ENCODE assay signal across 19 cellular contexts in the genomic region with DNA sequence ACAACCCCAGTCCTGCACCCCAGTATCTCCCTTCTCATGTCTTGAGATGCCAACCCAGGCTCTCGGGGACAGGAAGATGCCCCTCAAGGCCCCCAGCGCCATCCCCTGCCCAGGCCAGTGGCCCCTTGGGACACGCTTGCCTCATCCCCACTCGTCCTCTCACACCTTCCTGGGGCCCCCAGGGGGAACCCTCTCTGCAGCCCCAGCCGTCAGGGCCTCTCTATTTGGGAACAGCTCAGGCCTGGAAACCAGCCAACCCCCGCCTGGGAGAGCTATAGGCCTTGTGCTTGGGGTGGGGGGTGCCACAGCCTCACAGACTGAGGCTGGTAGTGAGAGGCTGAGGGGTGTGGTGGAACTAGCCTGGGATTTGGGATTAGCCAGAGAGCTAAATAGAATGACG. TPM values are rescaled to one million over a fixed set of nuclear protein-coding genes. Genes with fewer than 3 reads are reported as not detected.
A peak's percentile ranks its signal among the peaks of the same experiment; 100 is the strongest.
DNase-seq lines count a peak whose midpoint lies in the region; ATAC-seq and TF ChIP-seq lines count a peak whose summit lies in the region.
"Had no signal": no experiment of that assay in that cellular context is flagged by ENCODE, and none has a peak within 500 bp of the region (broad histone marks: within the 10 kb centered on the region; RNA-seq: fewer than 3 reads in every experiment).

No MANE protein-coding gene starts in this region.

- no peaks in the 10 kb centered on the region for H3K9me3 ChIP-seq in heart right ventricle
- H3K9me3 ChIP-seq in SK-N-MC (ENCODE audit: low read depth, low read length), result no peaks in the 10 kb centered on the region
- no peaks in the 10 kb centered on the region for H3K9me3 ChIP-seq in CD8-positive, alpha-beta memory T cell (ENCODE audit: low read length)

- H3K9ac ChIP-seq in SK-N-MC (ENCODE audit: insufficient read length), result no peak overlapping the region
- H3K9ac ChIP-seq: GM23248 had no signal

- peak overlapping the region; percentile 54; the same call in 1 of the 2 replicates for H3K27ac Mint-ChIP-seq in GM23338
- H3K27ac Mint-ChIP-seq in activated naive CD4-positive, alpha-beta T cell treated with anti-CD3 and anti-CD28 coated beads for 36 hours, result no peak overlapping the region
- H3K27ac Mint-ChIP-seq in CD8-positive, alpha-beta memory T cell, result no peak overlapping the region
- H3K27ac Mint-ChIP-seq: CD4-positive, alpha-beta T cell; HFFc6 had no signal

- H3K4me1 ChIP-seq in heart right ventricle (peaks cover 0 to 13% (median 0%) of the 10 kb centered on the region in 9 donors), GM23338 (ENCODE audit: insufficient read depth) (peaks cover 79% of the 10 kb centered on the region)
- no peaks in the 10 kb centered on the region for H3K4me1 ChIP-seq in CD8-positive, alpha-beta memory T cell (ENCODE audit: insufficient read depth, low read length)

- WGBS in heart right ventricle, 2 donors, result 64 to 70% methylated on average over 7 of the region's 7 CpGs

- H2AFZ ChIP-seq in GM23338, result no peak overlapping the region
- H2AFZ ChIP-seq: GM23248 had no signal

- H3K4me3 ChIP-seq in heart right ventricle, result no peak overlapping the region
- H3K4me3 ChIP-seq in GM23338, result no peak overlapping the region
- H3K4me3 ChIP-seq in SK-N-MC, result no peak overlapping the region
- no peak overlapping the region for H3K4me3 ChIP-seq in CD8-positive, alpha-beta memory T cell (ENCODE audit: low read length)
- H3K4me3 ChIP-seq: GM12878, GM23248 had no signal

- H3K27me3 Mint-ChIP-seq in GM23338 (ENCODE audit: insufficient read depth, low read depth, poor library complexity), result peaks cover 11% of the 10 kb centered on the region
- peaks cover 4% of the 10 kb centered on the region for H3K27me3 Mint-ChIP-seq in activated naive CD4-positive, alpha-beta T cell treated with anti-CD3 and anti-CD28 coated beads for 36 hours (ENCODE audit: low read depth)
- peaks cover 8 to 26% of the 10 kb centered on the region in 2 donors for H3K27me3 Mint-ChIP-seq in CD8-positive, alpha-beta memory T cell

- H3K27ac ChIP-seq in heart right ventricle (no peak overlapping the region), GM23338 (ENCODE audit: low read depth) (no peak overlapping the region), SK-N-MC (0 out of 2 replicates have a peak overlapping the region, but pooled peaks have one; percentile 16)
- H3K27ac ChIP-seq in CD8-positive, alpha-beta memory T cell (ENCODE audit: low read depth, low read length), result no peak overlapping the region
- H3K27ac ChIP-seq: GM23248 had no signal

- no peak for ATAC-seq in Right ventricle myocardium inferior
- ATAC-seq in heart right ventricle, result no peak
- no peak for ATAC-seq in GM23338
- ATAC-seq: GM12878 had no signal

- H3F3A ChIP-seq in GM23338 (replicated peaks; ENCODE audit: low read depth), result peaks cover 10% of the 10 kb centered on the region

- intact Hi-C loops in Right ventricle myocardium inferior (cut with DNase I), result no loop called here
- intact Hi-C loops in heart right ventricle (cut with DNase I), result no loop called here
- intact Hi-C loops in activated naive CD4-positive, alpha-beta T cell treated with anti-CD3 and anti-CD28 coated beads for 36 hours (cut with micrococcal nuclease), result no loop called here

- H3K4me2 ChIP-seq in GM23338, result 0 out of 2 replicates have a peak overlapping the region, but pooled peaks have one; percentile 40

- H3K9me2 ChIP-seq in GM23338 (ENCODE audit: insufficient read depth), result no peaks in the 10 kb centered on the region

- peaks cover 80% of the 10 kb centered on the region for H3K79me2 ChIP-seq in GM23338 (replicated peaks; ENCODE audit: insufficient read depth)

- H3K4me3 Mint-ChIP-seq in GM23338, result no peak overlapping the region
- no peak overlapping the region for H3K4me3 Mint-ChIP-seq in activated naive CD4-positive, alpha-beta T cell treated with anti-CD3 and anti-CD28 coated beads for 36 hours
- H3K4me3 Mint-ChIP-seq in CD8-positive, alpha-beta memory T cell, result no peak overlapping the region
- H3K4me3 Mint-ChIP-seq: CD4-positive, alpha-beta T cell; HFFc6 had no signal

- TF ChIP-seq CTCF in heart right ventricle (IDR thresholded peaks at IDR 0.05) (no peak), GM23338 (conservative IDR thresholded peaks at IDR 0.05; ENCODE audit: low read depth in 2 of 2) (no peak)

- H3K9me3 Mint-ChIP-seq in GM23338, result no peaks in the 10 kb centered on the region; the same call in 2 of the 3 replicates
- no peaks in the 10 kb centered on the region for H3K9me3 Mint-ChIP-seq in activated naive CD4-positive, alpha-beta T cell treated with anti-CD3 and anti-CD28 coated beads for 36 hours
- no peaks in the 10 kb centered on the region for H3K9me3 Mint-ChIP-seq in CD8-positive, alpha-beta memory T cell
- H3K9me3 Mint-ChIP-seq: CD4-positive, alpha-beta T cell; HFFc6 had no signal

- H3K4me1 Mint-ChIP-seq in GM23338, result peaks cover 85% of the 10 kb centered on the region
- H3K4me1 Mint-ChIP-seq in activated naive CD4-positive, alpha-beta T cell treated with anti-CD3 and anti-CD28 coated beads for 36 hours (ENCODE audit: low read depth), result no peaks in the 10 kb centered on the region
- H3K4me1 Mint-ChIP-seq in CD8-positive, alpha-beta memory T cell, result no peaks in the 10 kb centered on the region

- POLR2A ChIA-PET in CD8-positive, alpha-beta memory T cell (lab: Charles Lee), result no interaction called here

- DNase-seq in Right ventricle myocardium inferior (ENCODE audit: missing footprints) (peak; percentile 61), heart right ventricle (no peak), GM23338 (ENCODE audit: low spot score) (no peak), SK-N-MC (ENCODE audit: low read depth, low spot score) (no peak), SKM-1 treated with dmso at 0.1 percent for 144 hours (lab: John Stamatoyannopoulos, UW; ENCODE audit: unreplicated experiment) (no peak)
- DNase-seq in activated naive CD4-positive, alpha-beta T cell treated with anti-CD3 and anti-CD28 coated beads for 36 hours, result no peak
- DNase-seq in CD8-positive, alpha-beta memory T cell, result no peak
- DNase-seq: CD4-positive, alpha-beta T cell; GDM1; GM23248; HFFc6; Kasumi-1; MM.1S; NCI-H1092 treated with DMSO at 0.1 percent for 48 hours; NCI-H1694 treated with DMSO at 0.1 percent for 48 hours; NCI-H510A treated with DMSO at 0.1 percent for 48 hours; SHP77 treated with DMSO at 0.1 percent for 48 hours; T-helper 2 cell had no signal

- H3K27me3 ChIP-seq in heart right ventricle, result peaks cover 0 to 7% (median 0%) of the 10 kb centered on the region in 7 donors
- H3K27me3 ChIP-seq in GM23338 (ENCODE audit: insufficient read depth), result no peaks in the 10 kb centered on the region
- no peaks in the 10 kb centered on the region for H3K27me3 ChIP-seq in CD8-positive, alpha-beta memory T cell (ENCODE audit: insufficient read depth, low read length, poor library complexity, severe bottlenecking)

- H3K36me3 ChIP-seq in heart right ventricle, result no peaks in the 10 kb centered on the region
- H3K36me3 ChIP-seq in GM23338 (ENCODE audit: insufficient read depth), result no peaks in the 10 kb centered on the region
- H3K36me3 ChIP-seq in SK-N-MC (ENCODE audit: insufficient read depth, low read length), result no peaks in the 10 kb centered on the region
- H3K36me3 ChIP-seq in CD8-positive, alpha-beta memory T cell (ENCODE audit: insufficient read depth, low read length), result no peaks in the 10 kb centered on the region

- H3K36me3 Mint-ChIP-seq in GM23338 (ENCODE audit: low read depth), result peaks cover 11% of the 10 kb centered on the region; the same call in 2 of the 3 replicates
- H3K36me3 Mint-ChIP-seq in activated naive CD4-positive, alpha-beta T cell treated with anti-CD3 and anti-CD28 coated beads for 36 hours (ENCODE audit: low read depth), result no peaks in the 10 kb centered on the region
- H3K36me3 Mint-ChIP-seq in CD8-positive, alpha-beta memory T cell, result no peaks in the 10 kb centered on the region

- CTCF ChIA-PET in activated naive CD4-positive, alpha-beta T cell treated with anti-CD3 and anti-CD28 coated beads for 36 hours (lab: Charles Lee), result no interaction called here
- CTCF ChIA-PET in CD8-positive, alpha-beta memory T cell (lab: Charles Lee), result no interaction called here

- H4K20me1 ChIP-seq in GM23338 (replicated peaks; ENCODE audit: insufficient read depth), result no peaks in the 10 kb centered on the region

TF ChIP-seq in GM23338, 12 proteins besides CTCF, POLR2A, EP300 and RAD21:
- TF ChIP-seq ZNF114 (CRISPR knock-in tag; IDR thresholded peaks at IDR 0.05) (no peak), EZH2phosphoT487 (IDR thresholded peaks at IDR 0.05; ENCODE audit: unreplicated experiment) (no peak)
TF ChIP-seq in GM23338: peak in this region for 0.

RNA-seq across cellular contexts. Expression of a gene that starts 7.8 kb away (rescaled TPM):
- total RNA-seq in Right ventricle myocardium inferior (0.78 TPM), heart right ventricle (1 to 10 TPM in 7 of 10 donors, under 1 TPM in 3; 0.70 to 2.2 (median 1.3) TPM)
- polyA plus RNA-seq in heart right ventricle (1 to 10 TPM; 1.3 to 2.7 TPM), GM23338 (2016; fragmentation: Nextera tagmentation; extraction: Ambion mirVana) (16.0 and 16.9 TPM in 2 replicates)
- total RNA-seq in GM23338 (2014; rRNA removed; shearing (Covaris generic)), result 52.0 and 63.1 TPM in 2 replicates
- total RNA-seq in activated naive CD4-positive, alpha-beta T cell treated with anti-CD3 and anti-CD28 coated beads for 36 hours, result not detected
- not detected for total RNA-seq in CD8-positive, alpha-beta memory T cell
- not detected for polyA plus RNA-seq in CD8-positive, alpha-beta memory T cell
- total RNA-seq: CD4-positive, alpha-beta T cell; GM12878; GM23248 had no signal
- polyA plus RNA-seq: GM23248 had no signal

Comparison
In these comparisons a context has a peak if more than half of its experiments do, and no peak if none do; other contexts are left out.
1. RNA of a gene that starts 7.8 kb away (total RNA-seq): 52.0 to 63.1 TPM in GM23338; 0.70 to 2.2 TPM in heart right ventricle, 0.78 TPM in Right ventricle myocardium inferior (single experiment), not detected in activated naive CD4-positive, alpha-beta T cell treated with anti-CD3 and anti-CD28 coated beads for 36 hours and not detected in CD8-positive, alpha-beta memory T cell; every median in the first group is over 10 times any median in the second.